In genomic region chr16:31108794-31109558, GRCh38 we compare ENCODE assay signal across 8 cellular contexts. TPM values are rescaled to one million over a fixed set of nuclear protein-coding genes. Genes with fewer than 3 reads are reported as not detected.
DNase-seq lines count a peak whose midpoint lies in the region; ATAC-seq, FAIRE-seq and TF ChIP-seq lines count a peak whose summit lies in the region.

No MANE protein-coding gene starts in this region.

- 59% methylated on average over 56 of the region's 57 CpGs for WGBS in GM12878 (ENCODE audit: insufficient coverage, insufficient replicate concordance, low lambda C conversion rate, missing lambda C conversion rate)
- 53% methylated on average over 57 of the region's 57 CpGs for WGBS in liver
- WGBS in tibial nerve, 2 donors = 40 to 61% methylated on average over 36 to 54 of the region's 57 CpGs

- H3K9ac ChIP-seq in GM12878 (ENCODE audit: control insufficient read depth, insufficient read depth, low read length) (peak overlapping the region; percentile 91), liver (ENCODE audit: low read depth in 1 of 2, low read length in 2 of 2) (peak overlapping the region; percentile 34 to 72)

- H3K27ac Mint-ChIP-seq in activated CD8-positive, alpha-beta memory T cell treated with anti-CD3 and anti-CD28 coated beads, Interleukin-2, amount 10 ng/mL, durations not matched to agents 7 days and 5 days = peak overlapping the region; percentile 64

- peak overlapping the region; percentile 81 for H3K27ac ChIP-seq in GM12878 (ENCODE audit: control insufficient read depth, insufficient read depth)
- peak overlapping the region; percentile 86 to 96 for H3K27ac ChIP-seq in liver (ENCODE audit: low read depth in 1 of 2, low read length in 2 of 2)
- peak overlapping the region; percentile 83 to 96 (median 96) for H3K27ac ChIP-seq in tibial nerve

- BruUV-seq in GM12878 (replicated peaks; lab: Mats Ljungman, UMichigan) = TSS peak; percentile 66

- peaks cover 26% of the 10 kb centered on the region for H3K4me1 Mint-ChIP-seq in activated CD8-positive, alpha-beta memory T cell treated with anti-CD3 and anti-CD28 coated beads, Interleukin-2, amount 10 ng/mL, durations not matched to agents 7 days and 5 days

- peak overlapping the region; percentile 77 for H3K4me2 ChIP-seq in GM12878 (ENCODE audit: control insufficient read depth, insufficient read depth)

- peaks cover 22% of the 10 kb centered on the region for H3K4me1 ChIP-seq in GM12878 (ENCODE audit: control insufficient read depth, insufficient read depth, low read length)
- peaks cover 20 to 55% (median 40%) of the 10 kb centered on the region in 4 donors for H3K4me1 ChIP-seq in liver (ENCODE audit: control insufficient read depth in 4 of 4, insufficient read depth in 4 of 4, low read length in 3 of 4)
- peaks cover 0 to 34% (median 15%) of the 10 kb centered on the region in 4 donors for H3K4me1 ChIP-seq in tibial nerve

- peaks cover 0 to 4% of the 10 kb centered on the region in 2 experiments; a peak in 3 of 4 replicates for H3K36me3 ChIP-seq in GM12878 (ENCODE audit: control insufficient read depth in 2 of 2, insufficient read depth in 2 of 2, low read length in 1 of 2)
- H3K36me3 ChIP-seq in liver (ENCODE audit: control insufficient read depth in 4 of 4, insufficient read depth in 3 of 4, low read depth in 1 of 4, low read length in 3 of 4) = peaks cover 0 to 10% (median 6%) of the 10 kb centered on the region in 4 donors
- peaks cover 0 to 41% (median 0%) of the 10 kb centered on the region in 3 donors for H3K36me3 ChIP-seq in tibial nerve

- no peaks in the 10 kb centered on the region for H4K20me1 ChIP-seq in GM12878 (ENCODE audit: control insufficient read depth, insufficient read depth)

- H3K9me3 Mint-ChIP-seq in activated CD8-positive, alpha-beta memory T cell treated with anti-CD3 and anti-CD28 coated beads, Interleukin-2, amount 10 ng/mL, durations not matched to agents 7 days and 5 days (ENCODE audit: low read depth) = no peaks in the 10 kb centered on the region

- no peak for FAIRE-seq in GM12878 (lab: Jason Lieb, UNC)

- no peak for DNase-seq in activated CD8-positive, alpha-beta memory T cell treated with anti-CD3 and anti-CD28 coated beads, Interleukin-2, amount 10 ng/mL, durations not matched to agents 7 days and 5 days
- no peak for DNase-seq in activated CD8-positive, alpha-beta memory T cell treated with anti-CD3 and anti-CD28 coated beads for 24 hours
- no peak for DNase-seq in GM12878 (ENCODE audit: low read depth, low spot score)
- DNase-seq in tibial nerve (ENCODE audit: low spot score in 2 of 2) = no peak
- no peak for DNase-seq in HuH-7.5 (ENCODE audit: low spot score)
- DNase-seq in DMS153 treated with DMSO at 0.1 percent for 48 hours (lab: John Stamatoyannopoulos, UW; ENCODE audit: unreplicated experiment) = no peak

- H3K27me3 ChIP-seq in GM12878 (replicated peaks in 1 of 2; ENCODE audit: control insufficient read depth in 2 of 2, insufficient read depth in 2 of 2, low read length in 1 of 2) (no peaks in the 10 kb centered on the region), liver (ENCODE audit: control insufficient read depth in 4 of 4, insufficient read depth in 4 of 4, low read length in 3 of 4) (no peaks in the 10 kb centered on the region), tibial nerve (no peaks in the 10 kb centered on the region)

- POLR2A ChIA-PET in GM12878 (lab: Charles Lee) = interaction anchor here (2.3 to 3.1 kb wide), 2 partner anchors 9 to 33 kb away, joined by 10 to 13 read pairs; partner anchors contain the start of gene KAT8

- no peak for TF ChIP-seq POLR2A in GM12878 (IDR thresholded peaks at IDR 0.05; ENCODE audit: low read depth, low read length)
- no peak for TF ChIP-seq POLR2A in tibial nerve (IDR thresholded peaks at IDR 0.05)

- intact Hi-C loops in GM12878 (cut with micrococcal nuclease; ENCODE audit: unreplicated experiment) = loop anchor here (5.0 kb wide), 1 partner anchor 33 kb away; no protein-coding TSS in a partner anchor

- H3K9me3 ChIP-seq in GM12878 (replicated peaks; ENCODE audit: control insufficient read depth, insufficient read depth, low read length) (no peaks in the 10 kb centered on the region), liver (ENCODE audit: control insufficient read depth in 4 of 4, low read length in 3 of 4) (no peaks in the 10 kb centered on the region), tibial nerve (no peaks in the 10 kb centered on the region)

- no peak for ATAC-seq in activated CD8-positive, alpha-beta memory T cell treated with anti-CD3 and anti-CD28 coated beads, Interleukin-2, amount 10 ng/mL, durations not matched to agents 7 days and 5 days
- no peak; the same call in 2 of the 3 replicates for ATAC-seq in GM12878
- no peak for ATAC-seq in HG03469 (IDR thresholded peaks at IDR 0.05; ENCODE audit: unreplicated experiment)

- no peak for TF ChIP-seq EP300 in GM12878 (IDR thresholded peaks at IDR 0.05; ENCODE audit: borderline replicate concordance in 1 of 2, control insufficient read depth in 1 of 2, low read depth in 2 of 2, low read length in 2 of 2)
- TF ChIP-seq EP300 in tibial nerve (IDR thresholded peaks at IDR 0.05) = no peak

- no peaks in the 10 kb centered on the region for H3K27me3 Mint-ChIP-seq in activated CD8-positive, alpha-beta memory T cell treated with anti-CD3 and anti-CD28 coated beads, Interleukin-2, amount 10 ng/mL, durations not matched to agents 7 days and 5 days

- SMC1A ChIA-PET in GM12878 (lab: Charles Lee; ENCODE audit: uncharacterized antibody, unreplicated experiment) = no interaction called here

- H2AFZ ChIP-seq in GM12878 (ENCODE audit: control insufficient read depth, low read depth, low read length) = peak overlapping the region; percentile 91

- H3K79me2 ChIP-seq in GM12878 (ENCODE audit: control insufficient read depth, insufficient read depth, low read length) = peaks cover 13% of the 10 kb centered on the region

- RAD21 ChIA-PET in GM12878 (lab: Charles Lee; ENCODE audit: unreplicated experiment) = interaction anchor here (0.6 to 2.8 kb wide), 2 partner anchors 9 to 225 kb away, joined by 3 to 12 read pairs; partner anchors contain the start of gene KAT8

- TF ChIP-seq CTCF in GM12878 (IDR thresholded peaks at IDR 0.05 in 2 of 3, conservative IDR thresholded peaks at IDR 0.05 in 1 of 3; ENCODE audit: control insufficient read depth in 2 of 3, extremely low read depth in 1 of 3, insufficient read depth in 1 of 3, low read depth in 3 of 3, low read length in 3 of 3) = no peak
- TF ChIP-seq CTCF in liver (IDR thresholded peaks at IDR 0.05; ENCODE audit: low read depth, low read length, missing input control) = no peak
- TF ChIP-seq CTCF in tibial nerve (IDR thresholded peaks at IDR 0.05) = no peak

- H3K4me3 ChIP-seq in GM12878 (peak overlapping the region; percentile 74), liver (ENCODE audit: low read depth in 1 of 3, low read length in 3 of 3) (peak overlapping the region; percentile 53 to 91 (median 61)), tibial nerve (peak overlapping the region; percentile 81 to 97 (median 90))

- in situ Hi-C loops in GM12878 (cut with MboI) = no loop called here

- peak overlapping the region; percentile 71 for H3K4me3 Mint-ChIP-seq in activated CD8-positive, alpha-beta memory T cell treated with anti-CD3 and anti-CD28 coated beads, Interleukin-2, amount 10 ng/mL, durations not matched to agents 7 days and 5 days

- TF ChIP-seq RAD21 in GM12878 (IDR thresholded peaks at IDR 0.05; ENCODE audit: insufficient read depth, low read depth, low read length) = no peak
- TF ChIP-seq RAD21 in liver (IDR thresholded peaks at IDR 0.05) = no peak

- peaks cover 17% of the 10 kb centered on the region for H3K36me3 Mint-ChIP-seq in activated CD8-positive, alpha-beta memory T cell treated with anti-CD3 and anti-CD28 coated beads, Interleukin-2, amount 10 ng/mL, durations not matched to agents 7 days and 5 days

- CTCF ChIA-PET in activated CD8-positive, alpha-beta memory T cell treated with anti-CD3 and anti-CD28 coated beads, Interleukin-2, amount 10 ng/mL, durations not matched to agents 7 days and 5 days (lab: Charles Lee) = interaction anchor here (1.0 kb wide), 1 partner anchor 155 kb away, joined by 3 read pairs; no protein-coding TSS in a partner anchor
- CTCF ChIA-PET in GM12878 (lab: Yijun Ruan, JAX) = no interaction called here

RNA-seq across cellular contexts. Expression of gene BCKDK, which starts 0.8 kb away (rescaled TPM):
- 10 to 100 TPM; 34.7 to 35.4 TPM for total RNA-seq in activated CD8-positive, alpha-beta memory T cell treated with anti-CD3 and anti-CD28 coated beads, Interleukin-2, amount 10 ng/mL, durations not matched to agents 7 days and 5 days
- total RNA-seq in GM12878 (2013; cell fraction: nucleolus; rRNA removed) = 31.7 and 37.4 TPM in 2 replicates
- total RNA-seq in GM12878 (2014; rRNA removed) (31.9 and 43.3 TPM in 2 replicates), GM12878 (2014; rRNA removed; fragmentation: Illumina TruSeq; extraction: Trizol) (10.6 and 11.6 TPM in 2 replicates), GM12878 (2021) (39.4 and 44.0 TPM in 2 replicates), liver (10 to 100 TPM; 10.0 to 29.5 TPM), tibial nerve (10 to 100 TPM; 37.9 to 53.4 (median 45.6) TPM)
- 17.1 TPM for polyA plus RNA-seq in GM12878 (2011; ENCODE audit: low read depth)
- polyA plus RNA-seq in GM12878 (2011; rRNA removed) (7.7 and 22.3 TPM in 2 replicates), GM12878 (2014; fragmentation: Illumina TruSeq; extraction: Trizol) (14.7 and 20.5 TPM in 2 replicates), GM12878 (2014; fragmentation: Nextera tagmentation; extraction: Ambion mirVana) (1 to 10 TPM in 1 of 2 experiments, under 1 TPM in 1; 0.68 to 3.3 TPM), GM12878 (2014; rRNA removed) (45.5 and 48.6 TPM in 2 replicates), GM12878 (2016; fragmentation: Nextera tagmentation; extraction: Ambion mirVana) (10 to 100 TPM; 56.1 to 56.6 TPM), liver (10 to 100 TPM; 40.2 to 41.6 TPM)
- polyA plus RNA-seq in GM12878 (2011; cell fraction: cytosol; rRNA removed) = 26.9 and 29.7 TPM in 2 replicates
- 65.9 and 93.1 TPM in 2 replicates for polyA plus RNA-seq in GM12878 (2011; cell fraction: nucleus; rRNA removed)
- polyA plus RNA-seq in GM12878 (2012) = 31.5 and 50.7 TPM in 2 replicates
- 18.5 and 25.0 TPM in 2 replicates for polyA minus RNA-seq in GM12878 (2011; rRNA and poly(A)+ RNA removed)
- 13.7 and 15.5 TPM in 2 replicates for polyA minus RNA-seq in GM12878 (2011; cell fraction: cytosol; rRNA and poly(A)+ RNA removed)
- polyA minus RNA-seq in GM12878 (2011; cell fraction: nucleus; rRNA and poly(A)+ RNA removed) = 29.9 and 35.6 TPM in 2 replicates

RNA-seq across cellular contexts. Expression of gene KAT8, which starts 8.5 kb away (rescaled TPM):
- total RNA-seq in activated CD8-positive, alpha-beta memory T cell treated with anti-CD3 and anti-CD28 coated beads, Interleukin-2, amount 10 ng/mL, durations not matched to agents 7 days and 5 days = 10 to 100 TPM; 54.8 to 56.1 TPM
- 60.4 and 65.7 TPM in 2 replicates for total RNA-seq in GM12878 (2013; cell fraction: nucleolus; rRNA removed)
- 46.9 and 50.4 TPM in 2 replicates for total RNA-seq in GM12878 (2014; rRNA removed)
- total RNA-seq in GM12878 (2014; rRNA removed; fragmentation: Illumina TruSeq; extraction: Trizol) = 37.5 and 39.0 TPM in 2 replicates
- total RNA-seq in GM12878 (2021) = 44.3 and 46.5 TPM in 2 replicates
- 15.0 TPM for polyA plus RNA-seq in GM12878 (2011; ENCODE audit: low read depth)
- 41.8 and 45.9 TPM in 2 replicates for polyA plus RNA-seq in GM12878 (2011; rRNA removed)
- 39.7 and 49.2 TPM in 2 replicates for polyA plus RNA-seq in GM12878 (2011; cell fraction: cytosol; rRNA removed)
- polyA plus RNA-seq in GM12878 (2011; cell fraction: nucleus; rRNA removed) = 51.8 and 54.2 TPM in 2 replicates
- polyA plus RNA-seq in GM12878 (2012) = 25.7 and 28.4 TPM in 2 replicates
- 36.0 and 40.3 TPM in 2 replicates for polyA plus RNA-seq in GM12878 (2014; fragmentation: Illumina TruSeq; extraction: Trizol)
- 10 to 100 TPM in 1 of 2 experiments, 1 to 10 TPM in 1; 5.5 to 11.2 TPM for polyA plus RNA-seq in GM12878 (2014; fragmentation: Nextera tagmentation; extraction: Ambion mirVana)
- polyA plus RNA-seq in GM12878 (2014; rRNA removed) = 53.0 and 55.8 TPM in 2 replicates
- 10 to 100 TPM; 21.7 to 25.6 TPM for polyA plus RNA-seq in GM12878 (2016; fragmentation: Nextera tagmentation; extraction: Ambion mirVana)
- polyA minus RNA-seq in GM12878 (2011; rRNA and poly(A)+ RNA removed) = 32.2 and 36.6 TPM in 2 replicates
- 9.9 TPM in 2 replicates for polyA minus RNA-seq in GM12878 (2011; cell fraction: cytosol; rRNA and poly(A)+ RNA removed)
- polyA minus RNA-seq in GM12878 (2011; cell fraction: nucleus; rRNA and poly(A)+ RNA removed) = 12.1 and 16.4 TPM in 2 replicates
- total RNA-seq in liver = 10 to 100 TPM; 20.9 to 37.4 TPM
- 10 to 100 TPM; 15.9 to 18.3 TPM for polyA plus RNA-seq in liver
- total RNA-seq in tibial nerve = 10 to 100 TPM; 79.5 to 99.0 (median 92.7) TPM

RNA-seq across cellular contexts. Expression of gene VKORC1, which starts 14.4 kb away (rescaled TPM):
- 10 to 100 TPM; 66.3 to 68.9 TPM for total RNA-seq in activated CD8-positive, alpha-beta memory T cell treated with anti-CD3 and anti-CD28 coated beads, Interleukin-2, amount 10 ng/mL, durations not matched to agents 7 days and 5 days
- total RNA-seq in GM12878 (2013; cell fraction: nucleolus; rRNA removed) = 70.1 and 71.4 TPM in 2 replicates
- total RNA-seq in GM12878 (2014; rRNA removed) (60.5 and 62.5 TPM in 2 replicates), GM12878 (2014; rRNA removed; fragmentation: Illumina TruSeq; extraction: Trizol) (26.3 and 28.5 TPM in 2 replicates), GM12878 (2021) (52.9 and 55.8 TPM in 2 replicates), liver (100 to 1,000 TPM in 1 of 2 donors, 10 to 100 TPM in 1; 29.9 to 166 TPM), tibial nerve (100 to 1,000 TPM; 114 to 180 (median 136) TPM)
- 76.2 TPM for polyA plus RNA-seq in GM12878 (2011; ENCODE audit: low read depth)
- polyA plus RNA-seq in GM12878 (2011; rRNA removed) (96.0 and 140 TPM in 2 replicates), GM12878 (2014; fragmentation: Illumina TruSeq; extraction: Trizol) (43.6 and 44.6 TPM in 2 replicates), GM12878 (2014; fragmentation: Nextera tagmentation; extraction: Ambion mirVana) (10 to 100 TPM; 19.8 to 39.0 TPM), GM12878 (2014; rRNA removed) (97.2 and 99.6 TPM in 2 replicates), GM12878 (2016; fragmentation: Nextera tagmentation; extraction: Ambion mirVana) (10 to 100 TPM; 72.6 to 86.6 TPM), liver (100 to 1,000 TPM; 360 to 519 TPM)
- polyA plus RNA-seq in GM12878 (2011; cell fraction: cytosol; rRNA removed) = 267 and 310 TPM in 2 replicates
- polyA plus RNA-seq in GM12878 (2011; cell fraction: nucleus; rRNA removed) = 118 and 172 TPM in 2 replicates
- polyA plus RNA-seq in GM12878 (2012) = 102 and 110 TPM in 2 replicates
- 165 and 188 TPM in 2 replicates for polyA minus RNA-seq in GM12878 (2011; rRNA and poly(A)+ RNA removed)
- polyA minus RNA-seq in GM12878 (2011; cell fraction: cytosol; rRNA and poly(A)+ RNA removed) = 36.4 and 40.9 TPM in 2 replicates
- polyA minus RNA-seq in GM12878 (2011; cell fraction: nucleus; rRNA and poly(A)+ RNA removed) = 29.7 and 47.3 TPM in 2 replicates

RNA-seq across cellular contexts. Expression of gene PRSS53, which starts 20.2 kb away (rescaled TPM):
- total RNA-seq in activated CD8-positive, alpha-beta memory T cell treated with anti-CD3 and anti-CD28 coated beads, Interleukin-2, amount 10 ng/mL, durations not matched to agents 7 days and 5 days = 1 to 10 TPM; 5.3 to 6.6 TPM
- total RNA-seq in GM12878 (2013; cell fraction: nucleolus; rRNA removed) = 26.7 and 30.7 TPM in 2 replicates
- total RNA-seq in GM12878 (2014; rRNA removed) = 0.87 and 1.1 TPM in 2 replicates
- 0.41 and 0.63 TPM in 2 replicates for total RNA-seq in GM12878 (2014; rRNA removed; fragmentation: Illumina TruSeq; extraction: Trizol)
- total RNA-seq in GM12878 (2021) = 2.6 and 3.2 TPM in 2 replicates
- polyA plus RNA-seq in GM12878 (2011; ENCODE audit: low read depth) = 1.5 TPM
- 0.81 and 1.7 TPM in 2 replicates for polyA plus RNA-seq in GM12878 (2011; rRNA removed)
- 1.5 and 1.8 TPM in 2 replicates for polyA plus RNA-seq in GM12878 (2011; cell fraction: cytosol; rRNA removed)
- polyA plus RNA-seq in GM12878 (2011; cell fraction: nucleus; rRNA removed) = 42.5 and 50.3 TPM in 2 replicates
- polyA plus RNA-seq in GM12878 (2012) = 3.1 and 3.5 TPM in 2 replicates
- 0.22 and 0.51 TPM in 2 replicates for polyA plus RNA-seq in GM12878 (2014; fragmentation: Illumina TruSeq; extraction: Trizol)
- polyA plus RNA-seq in GM12878 (2014; fragmentation: Nextera tagmentation; extraction: Ambion mirVana) = not detected
- 3.0 and 3.4 TPM in 2 replicates for polyA plus RNA-seq in GM12878 (2014; rRNA removed)
- polyA plus RNA-seq in GM12878 (2016; fragmentation: Nextera tagmentation; extraction: Ambion mirVana) = under 1 TPM; 0.35 to 0.40 TPM
- polyA minus RNA-seq in GM12878 (2011; rRNA and poly(A)+ RNA removed) = 1.1 and 3.6 TPM in 2 replicates
- 0.27 and 0.52 TPM in 2 replicates for polyA minus RNA-seq in GM12878 (2011; cell fraction: cytosol; rRNA and poly(A)+ RNA removed)
- polyA minus RNA-seq in GM12878 (2011; cell fraction: nucleus; rRNA and poly(A)+ RNA removed) = 7.5 and 11.3 TPM in 2 replicates
- 10 to 100 TPM in 1 of 2 donors, under 1 TPM in 1; 0.51 to 14.5 TPM for total RNA-seq in liver
- 1 to 10 TPM; 1.6 to 4.4 TPM for polyA plus RNA-seq in liver
- 1 to 10 TPM; 1.3 to 5.4 (median 3.1) TPM for total RNA-seq in tibial nerve

RNA-seq across cellular contexts. Expression of gene PRSS8, which starts 26.6 kb away (rescaled TPM):
- total RNA-seq in activated CD8-positive, alpha-beta memory T cell treated with anti-CD3 and anti-CD28 coated beads, Interleukin-2, amount 10 ng/mL, durations not matched to agents 7 days and 5 days = not detected
- not detected in 2 replicates for total RNA-seq in GM12878 (2013; cell fraction: nucleolus; rRNA removed)
- total RNA-seq in GM12878 (2014; rRNA removed) (not detected in 2 replicates), GM12878 (2014; rRNA removed; fragmentation: Illumina TruSeq; extraction: Trizol) (not detected in 2 replicates), GM12878 (2021) (0.16 and 0.33 TPM in 2 replicates), liver (1 to 10 TPM; 1.1 to 8.3 TPM), tibial nerve (under 1 TPM in 1 of 4 donors, not detected in 3; 0.20 TPM)
- polyA plus RNA-seq in GM12878 (2011; ENCODE audit: low read depth) = not detected
- polyA plus RNA-seq in GM12878 (2011; rRNA removed) (not detected in 2 replicates), GM12878 (2014; fragmentation: Illumina TruSeq; extraction: Trizol) (not detected in 2 replicates), GM12878 (2014; fragmentation: Nextera tagmentation; extraction: Ambion mirVana) (not detected), GM12878 (2014; rRNA removed) (0.58 TPM in 1 of 2 replicates, not detected in the other), GM12878 (2016; fragmentation: Nextera tagmentation; extraction: Ambion mirVana) (not detected), liver (10 to 100 TPM in 1 of 2 donors, 1 to 10 TPM in 1; 8.5 to 50.1 TPM)
- polyA plus RNA-seq in GM12878 (2011; cell fraction: cytosol; rRNA removed) = 0.06 TPM in 1 of 2 replicates, not detected in the other
- not detected in 2 replicates for polyA plus RNA-seq in GM12878 (2011; cell fraction: nucleus; rRNA removed)
- not detected in 2 replicates for polyA plus RNA-seq in GM12878 (2012)
- 0.10 TPM in 1 of 2 replicates, not detected in the other for polyA minus RNA-seq in GM12878 (2011; rRNA and poly(A)+ RNA removed)
- polyA minus RNA-seq in GM12878 (2011; cell fraction: cytosol; rRNA and poly(A)+ RNA removed) = not detected in 2 replicates
- not detected in 2 replicates for polyA minus RNA-seq in GM12878 (2011; cell fraction: nucleus; rRNA and poly(A)+ RNA removed)
